In genomic region chr15:70324001-70324974, GRCh38 we compare ENCODE assay signal across 11 cellular contexts.
DNase-seq lines count a peak whose midpoint lies in the region; ATAC-seq and TF ChIP-seq lines count a peak whose summit lies in the region.
"Had no signal": no experiment of that assay in that cellular context is flagged by ENCODE, and none has a peak within 500 bp of the region (broad histone marks: within the 10 kb centered on the region; RNA-seq: fewer than 3 reads in every experiment).

No MANE protein-coding gene starts in this region.

- H3K36me3 Mint-ChIP-seq in activated naive CD8-positive, alpha-beta T cell treated with anti-CD3 and anti-CD28 coated beads, Interleukin-2, amount 50 U/mL, for 24 hours (ENCODE audit: low read depth): no peaks in the 10 kb centered on the region
- no peaks in the 10 kb centered on the region for H3K36me3 Mint-ChIP-seq in chondrocyte (ENCODE audit: low read depth)
- H3K36me3 Mint-ChIP-seq: activated CD8-positive, alpha-beta memory T cell treated with anti-CD3 and anti-CD28 coated beads, Interleukin-2, amount 10 ng/mL, durations not matched to agents 7 days and 5 days had no signal

- peaks cover 18% of the 10 kb centered on the region for H3K4me1 Mint-ChIP-seq in activated naive CD8-positive, alpha-beta T cell treated with anti-CD3 and anti-CD28 coated beads, Interleukin-2, amount 50 U/mL, for 24 hours
- H3K4me1 Mint-ChIP-seq in chondrocyte (ENCODE audit: low read depth): peaks cover 39% of the 10 kb centered on the region

- no peak overlapping the region for H3K4me3 Mint-ChIP-seq in activated naive CD8-positive, alpha-beta T cell treated with anti-CD3 and anti-CD28 coated beads, Interleukin-2, amount 50 U/mL, for 24 hours
- no peak overlapping the region for H3K4me3 Mint-ChIP-seq in chondrocyte (ENCODE audit: unreplicated experiment)
- H3K4me3 Mint-ChIP-seq: activated CD8-positive, alpha-beta memory T cell treated with anti-CD3 and anti-CD28 coated beads, Interleukin-2, amount 10 ng/mL, durations not matched to agents 7 days and 5 days had no signal

- H3K27ac Mint-ChIP-seq in activated naive CD8-positive, alpha-beta T cell treated with anti-CD3 and anti-CD28 coated beads, Interleukin-2, amount 50 U/mL, for 24 hours: no peak overlapping the region
- no peak overlapping the region for H3K27ac Mint-ChIP-seq in chondrocyte (ENCODE audit: unreplicated experiment)
- H3K27ac Mint-ChIP-seq: activated CD8-positive, alpha-beta memory T cell treated with anti-CD3 and anti-CD28 coated beads, Interleukin-2, amount 10 ng/mL, durations not matched to agents 7 days and 5 days had no signal

- no peaks in the 10 kb centered on the region for H3K9me3 Mint-ChIP-seq in activated naive CD8-positive, alpha-beta T cell treated with anti-CD3 and anti-CD28 coated beads, Interleukin-2, amount 50 U/mL, for 24 hours
- no peaks in the 10 kb centered on the region for H3K9me3 Mint-ChIP-seq in chondrocyte (ENCODE audit: low read depth)

- TF ChIP-seq CTCF in AG04449 (IDR thresholded peaks at IDR 0.05; ENCODE audit: insufficient read depth, low read length, missing control alignments) (no peak), chondrocyte (IDR thresholded peaks at IDR 0.05) (no peak)

- POLR2A ChIA-PET in AG04449 (lab: Yijun Ruan, JAX): interaction anchor here (0.7 kb wide), 1 partner anchor 225 kb away, joined by 3 read pairs; no protein-coding TSS in a partner anchor

- peaks cover 12% of the 10 kb centered on the region for H3K27me3 Mint-ChIP-seq in activated naive CD8-positive, alpha-beta T cell treated with anti-CD3 and anti-CD28 coated beads, Interleukin-2, amount 50 U/mL, for 24 hours
- H3K27me3 Mint-ChIP-seq in chondrocyte (ENCODE audit: low read depth): peaks cover 19% of the 10 kb centered on the region

- CTCF ChIA-PET in AG04449 (lab: Yijun Ruan, JAX): no interaction called here

- ATAC-seq in activated naive CD8-positive, alpha-beta T cell treated with anti-CD3 and anti-CD28 coated beads, Interleukin-2, amount 50 U/mL, for 24 hours: no peak
- ATAC-seq: activated CD8-positive, alpha-beta memory T cell treated with anti-CD3 and anti-CD28 coated beads, Interleukin-2, amount 10 ng/mL, durations not matched to agents 7 days and 5 days had no signal

- DNase-seq in AG04449 (ENCODE audit: low read depth, low spot score) (peak; percentile 34), HCEC 1CT (peak; percentile 49), T1000 (lab: John Stamatoyannopoulos, UW) (peak; percentile 38), left kidney (ENCODE audit: low read depth, low spot score) (peak; percentile 68), chondrocyte (ENCODE audit: low spot score) (no peak), SKM-1 (lab: John Stamatoyannopoulos, UW; ENCODE audit: unreplicated experiment) (no peak), NOMO-1 (lab: John Stamatoyannopoulos, UW; ENCODE audit: unreplicated experiment in 2 of 2) (no peak)
- no peak for DNase-seq in activated naive CD8-positive, alpha-beta T cell treated with anti-CD3 and anti-CD28 coated beads, Interleukin-2, amount 50 U/mL, for 24 hours
- DNase-seq: activated CD8-positive, alpha-beta memory T cell treated with anti-CD3 and anti-CD28 coated beads, Interleukin-2, amount 10 ng/mL, durations not matched to agents 7 days and 5 days; NCI-H774; stimulated activated CD4-positive, alpha-beta T cell treated with anti-CD3 and anti-CD28 coated beads, Interleukin-4, amount 100 ng/mL, for 24 hours had no signal

- no peak overlapping the region for H3K4me3 ChIP-seq in AG04449 (ENCODE audit: low read depth, low read length)

Comparison
In these comparisons a context has a peak if more than half of its experiments do, and no peak if none do; other contexts are left out.
1. DNase-seq: peak in AG04449 (single experiment), HCEC 1CT (single experiment), T1000 (single experiment) and left kidney (single experiment); none in activated naive CD8-positive, alpha-beta T cell treated with anti-CD3 and anti-CD28 coated beads, Interleukin-2, amount 50 U/mL, for 24 hours (single experiment), chondrocyte (single experiment), SKM-1 (single experiment) and NOMO-1 (0 of 2).